18 cellular contexts compared by ENCODE assay signal in genomic region chr9:38232895-38233294, GRCh38.
DNase-seq lines count a peak whose midpoint lies in the region; ATAC-seq, FAIRE-seq and TF ChIP-seq lines count a peak whose summit lies in the region.
"Had no signal": no experiment of that assay in that cellular context is flagged by ENCODE, and none has a peak within 500 bp of the region (broad histone marks: within the 10 kb centered on the region; RNA-seq: fewer than 3 reads in every experiment).

No MANE protein-coding gene starts in this region.

- no peaks in the 10 kb centered on the region for H3K9me3 Mint-ChIP-seq in neural crest cell
- H3K9me3 Mint-ChIP-seq: CD4-positive, alpha-beta T cell had no signal

- H3K9me3 ChIP-seq in WERI-Rb-1 (ENCODE audit: severe bottlenecking): no peaks in the 10 kb centered on the region
- H3K9me3 ChIP-seq: SJSA1 had no signal

- H3K4me3 ChIP-seq in WERI-Rb-1 (ENCODE audit: low read depth, low read length): peak overlapping the region; percentile 25
- H3K4me3 ChIP-seq: PC-9, SJSA1 had no signal

- no peak for TF ChIP-seq POLR2A in GM12891 (IDR thresholded peaks at IDR 0.05; ENCODE audit: low read depth, low read length)

- ATAC-seq in GM19023 (IDR thresholded peaks at IDR 0.05; ENCODE audit: unreplicated experiment) (no peak), SK-N-SH treated with all-trans-retinoic acid at 6 μM for 48 hours (no peak), GM18519 (IDR thresholded peaks at IDR 0.05; ENCODE audit: low FRiP score, unreplicated experiment) (no peak)

- no peak for TF ChIP-seq CTCF in WERI-Rb-1 (IDR thresholded peaks at IDR 0.05; ENCODE audit: low read depth, low read length)
- TF ChIP-seq CTCF in neural crest cell (conservative IDR thresholded peaks at IDR 0.05): no peak

- H3K4me1 Mint-ChIP-seq in neural crest cell: peaks cover 35% of the 10 kb centered on the region

- no peak for FAIRE-seq in GM12891 (lab: Jason Lieb, UNC)
- FAIRE-seq: D721Med, GM12892, H1 had no signal

- peak overlapping the region; percentile 39 for H3K27ac Mint-ChIP-seq in neural crest cell (ENCODE audit: unreplicated experiment)
- H3K27ac Mint-ChIP-seq: CD4-positive, alpha-beta T cell had no signal

- peak overlapping the region; percentile 69 for H3K27ac ChIP-seq in WERI-Rb-1
- H3K27ac ChIP-seq: KMS-11, PC-9, SJSA1 had no signal

- H3K36me3 Mint-ChIP-seq in neural crest cell (ENCODE audit: low read depth): no peaks in the 10 kb centered on the region

- no peaks in the 10 kb centered on the region for H3K36me3 ChIP-seq in WERI-Rb-1
- H3K36me3 ChIP-seq: SJSA1 had no signal

- H3K27me3 Mint-ChIP-seq in neural crest cell (ENCODE audit: low read depth): peaks cover 25% of the 10 kb centered on the region
- H3K27me3 Mint-ChIP-seq: CD4-positive, alpha-beta T cell had no signal

- no peaks in the 10 kb centered on the region for H3K27me3 ChIP-seq in WERI-Rb-1 (ENCODE audit: insufficient read depth, low read depth, severe bottlenecking)
- H3K27me3 ChIP-seq: SJSA1 had no signal

- no peak overlapping the region for H3K4me3 Mint-ChIP-seq in neural crest cell
- H3K4me3 Mint-ChIP-seq: CD4-positive, alpha-beta T cell had no signal

- DNase-seq in COLO668 (lab: John Stamatoyannopoulos, UW; ENCODE audit: unreplicated experiment) (peak; percentile 61), DMS153 (lab: John Stamatoyannopoulos, UW) (peak; percentile 43), WERI-Rb-1 (no peak), neural crest cell (ENCODE audit: low read depth, low spot score) (no peak), GM12891 (ENCODE audit: insufficient read length, low spot score) (no peak)
- DNase-seq: CD4-positive, alpha-beta T cell; GF-D8; NCI-H1092; NCI-H345; PC-9 had no signal

TF ChIP-seq in SK-N-SH treated with all-trans-retinoic acid at 6 μM for 48 hours, 23 proteins besides CTCF, POLR2A, EP300 and RAD21:
- TF ChIP-seq ZFP3 (CRISPR knock-in tag; IDR thresholded peaks at IDR 0.05) (no peak), RARB (CRISPR knock-in tag; IDR thresholded peaks at IDR 0.05) (no peak), BACH2 (CRISPR knock-in tag; IDR thresholded peaks at IDR 0.05; ENCODE audit: borderline replicate concordance) (no peak), ESRRG (CRISPR knock-in tag; IDR thresholded peaks at IDR 0.05) (no peak), TOX (CRISPR knock-in tag; IDR thresholded peaks at IDR 0.05; ENCODE audit: borderline replicate concordance) (no peak), PATZ1 (CRISPR knock-in tag; IDR thresholded peaks at IDR 0.05; ENCODE audit: borderline replicate concordance) (no peak)
TF ChIP-seq in SK-N-SH treated with all-trans-retinoic acid at 6 μM for 48 hours: peak in this region for 0.

TF ChIP-seq in GM12891, 5 proteins besides CTCF, POLR2A, EP300 and RAD21:
- no peak for TF ChIP-seq PAX5 (IDR thresholded peaks at IDR 0.05; ENCODE audit: insufficient read depth, low read length, severe bottlenecking)
- no peak for TF ChIP-seq POU2F2 (IDR thresholded peaks at IDR 0.05; ENCODE audit: low read depth, low read length)
- TF ChIP-seq SPI1 (IDR thresholded peaks at IDR 0.05; ENCODE audit: low read depth, low read length): no peak
- no peak for TF ChIP-seq TAF1 (IDR thresholded peaks at IDR 0.05; ENCODE audit: low read depth, low read length)
- no peak for TF ChIP-seq POLR2AphosphoS5 (IDR thresholded peaks at IDR 0.05; ENCODE audit: low read depth, low read length)

Comparison
In these comparisons a context has a peak if more than half of its experiments do, and no peak if none do; other contexts are left out.
1. DNase-seq: peak in COLO668 (single experiment) and DMS153 (single experiment); none in WERI-Rb-1 (single experiment), neural crest cell (single experiment) and GM12891 (single experiment).